ENCODE assay signal across 2 cellular contexts in genomic region chr4:48742412-48742811, GRCh38.
TF ChIP-seq lines count a peak whose summit lies in the region.

No MANE protein-coding gene starts in this region.

TF ChIP-seq in endothelial cell of umbilical vein, 7 proteins besides CTCF, POLR2A, EP300 and RAD21 (continued from another document):
- TF ChIP-seq MAX (IDR thresholded peaks at IDR 0.05; ENCODE audit: insufficient read depth, insufficient read length) (no peak), POLR2AphosphoS5 (IDR thresholded peaks at IDR 0.05; ENCODE audit: insufficient read depth, low read depth, low read length) (no peak), EZH2 (IDR thresholded peaks at IDR 0.05; ENCODE audit: borderline replicate concordance, low read depth, low read length, severe bottlenecking) (no peak), FOS (IDR thresholded peaks at IDR 0.05; ENCODE audit: borderline replicate concordance, insufficient read depth, low read length) (no peak), JUN (IDR thresholded peaks at IDR 0.05; ENCODE audit: borderline replicate concordance, insufficient read depth, insufficient read length, low read depth) (no peak), MYC (IDR thresholded peaks at IDR 0.05; ENCODE audit: low read depth, low read length) (no peak)
TF ChIP-seq in endothelial cell of umbilical vein: peak in this region for 0.

TF ChIP-seq in HEK293T, 16 proteins besides CTCF, POLR2A, EP300 and RAD21 (continued from another document):
- TF ChIP-seq FOXA1 (IDR thresholded peaks at IDR 0.05) (no peak), ARNT (IDR thresholded peaks at IDR 0.05) (no peak)
TF ChIP-seq in HEK293T: peak in this region for 0.
